In the genomic region with DNA sequence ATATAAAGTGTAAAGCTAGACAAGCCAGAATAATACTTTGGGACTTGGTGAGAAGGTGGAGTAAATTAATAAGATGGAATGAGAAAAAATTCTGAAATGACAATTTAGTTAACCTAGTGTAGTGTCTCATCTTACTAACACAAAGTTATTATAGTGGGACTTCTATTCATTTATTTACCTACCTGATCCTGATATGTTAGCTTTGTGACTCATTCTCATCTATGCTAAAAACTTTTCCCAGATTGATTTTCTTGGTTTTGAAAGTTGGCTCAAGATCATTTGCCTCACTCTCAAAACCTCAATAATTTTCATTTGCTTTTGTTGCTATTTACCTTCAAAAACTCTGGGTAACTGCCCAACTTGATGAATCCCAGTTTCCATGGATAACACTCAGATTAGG, we compare ENCODE assay signal across 28 cellular contexts.
"Had no signal": no experiment of that assay in that cellular context is flagged by ENCODE, and none has a peak within 500 bp of the region (broad histone marks: within the 10 kb centered on the region; RNA-seq: fewer than 3 reads in every experiment).

No MANE protein-coding gene starts in this region.

- H2AFZ ChIP-seq: neural progenitor cell had no signal

- H3K27ac ChIP-seq: left ventricle myocardium inferior, neural progenitor cell, neutrophil, skin epidermis, stomach, testis, thyroid gland, transverse colon, upper lobe of left lung, vagina had no signal

- H3K36me3 ChIP-seq: left ventricle myocardium inferior, neural progenitor cell, neutrophil, stomach, thyroid gland, transverse colon, upper lobe of left lung, vagina had no signal

- H3K4me3 ChIP-seq: left ventricle myocardium inferior, lung, neural progenitor cell, skin epidermis, stomach, testis, thyroid gland, transverse colon, upper lobe of left lung, vagina had no signal

- DNase-seq: hypothalamus; immature natural killer cell; left ventricle myocardium inferior; mesendoderm; naive B cell; natural killer cell; nephron progenitor cell; occipital lobe; retina; right cardiac atrium; stimulated activated CD4-positive, alpha-beta T cell treated with anti-CD3 and anti-CD28 coated beads, Interleukin-12 subunit alpha, Interleukin-12 subunit beta, amount 100 ng/mL, for 4 hours; stimulated activated CD4-positive, alpha-beta T cell treated with anti-CD3 and anti-CD28 coated beads, Interleukin-15, amount 100 ng/mL, for 24 hours; stimulated activated CD4-positive, alpha-beta T cell treated with anti-CD3 and anti-CD28 coated beads, Interleukin-2, amount 100 ng/mL, for 24 hours; stimulated activated CD4-positive, alpha-beta T cell treated with anti-CD3 and anti-CD28 coated beads, Interleukin-4, amount 100 ng/mL, for 1 hour; stimulated activated naive B cell treated with anti-CD40 and anti-IgM and Interleukin-4, amounts not matched to agents 10 μg/mL and 1 μg/mL and 100 μg/mL, for 72 hours; stimulated activated naive CD8-positive, alpha-beta T cell treated with anti-CD3 and anti-CD28 coated beads, Interleukin-15, Interleukin-2, amounts not matched to agents 100 U/mL and 50 U/mL, for 24 hours; stomach; testis; thyroid gland; transverse colon; upper lobe of left lung had no signal

- ATAC-seq: natural killer cell; right cardiac atrium; sciatic nerve; stimulated activated naive B cell treated with anti-CD40 and anti-IgM and Interleukin-4, amounts not matched to agents 10 μg/mL and 1 μg/mL and 100 μg/mL, for 72 hours; stimulated activated naive CD8-positive, alpha-beta T cell treated with anti-CD3 and anti-CD28 coated beads, Interleukin-15, Interleukin-2, amounts not matched to agents 100 U/mL and 50 U/mL, for 24 hours had no signal

- H3K27me3 ChIP-seq: neural progenitor cell, neutrophil, stomach, testis, thyroid gland, transverse colon, upper lobe of left lung, vagina had no signal

- H3K4me1 ChIP-seq: left ventricle myocardium inferior, neural progenitor cell, stomach, testis, thyroid gland, transverse colon, upper lobe of left lung, vagina had no signal

- H3K4me2 ChIP-seq: neural progenitor cell had no signal

- H3K9ac ChIP-seq: neural progenitor cell had no signal

- H3K9me3 ChIP-seq: left ventricle myocardium inferior, neutrophil, stomach, testis, thyroid gland, transverse colon, upper lobe of left lung, vagina had no signal

- FAIRE-seq: islet of Langerhans had no signal
